8 cellular contexts compared by ENCODE assay signal in genomic region chr4:60565558-60565957, GRCh38.
"Had no signal": no experiment of that assay in that cellular context is flagged by ENCODE, and none has a peak within 500 bp of the region (broad histone marks: within the 10 kb centered on the region; RNA-seq: fewer than 3 reads in every experiment).

No MANE protein-coding gene starts in this region.

- H3K27ac ChIP-seq: HL-60 had no signal

- ATAC-seq: HepG2 had no signal

- H3K27me3 Mint-ChIP-seq: IgD-negative memory B cell had no signal

- H3K27ac Mint-ChIP-seq: H9, IgD-negative memory B cell had no signal

- H3K4me3 Mint-ChIP-seq: H9, IgD-negative memory B cell had no signal

- DNase-seq: GOT3, H9, HCEC 1CT, KBM-7 had no signal

- H3K36me3 Mint-ChIP-seq: IgD-negative memory B cell had no signal

- H3K4me1 Mint-ChIP-seq: IgD-negative memory B cell had no signal

- FAIRE-seq: H54, HepG2 had no signal
